Comparison of ENCODE assay signal across 1 cellular context in genomic region chr5:10454591-10455272, GRCh38.
TF ChIP-seq lines count a peak whose summit lies in the region.

No MANE protein-coding gene starts in this region.

TF ChIP-seq in SK-N-SH, 30 proteins besides CTCF, POLR2A, EP300 and RAD21 (continued from another document):
- TF ChIP-seq ZBTB33 (IDR thresholded peaks at IDR 0.05; ENCODE audit: borderline replicate concordance, low read depth) (no peak), USF2 (IDR thresholded peaks at IDR 0.05; ENCODE audit: borderline replicate concordance, low read depth, low read length) (no peak), TCF12 (IDR thresholded peaks at IDR 0.05) (no peak), TEAD4 (IDR thresholded peaks at IDR 0.05; ENCODE audit: borderline replicate concordance, insufficient read depth) (no peak), RFX5 (IDR thresholded peaks at IDR 0.05; ENCODE audit: low read length) (no peak), FOXJ3 (CRISPR knock-in tag; IDR thresholded peaks at IDR 0.05) (no peak)
